In genomic region chr17:50459081-50459676, GRCh38 we compare ENCODE assay signal across 1 cellular context.
TF ChIP-seq lines count a peak whose summit lies in the region.

No MANE protein-coding gene starts in this region.

TF ChIP-seq in HepG2, 621 proteins besides CTCF, POLR2A, EP300 and RAD21 (continued from another document and continues in another):
- TF ChIP-seq SOX6 (IDR thresholded peaks at IDR 0.05) (no peak), SOX6 (CRISPR knock-in tag; IDR thresholded peaks at IDR 0.05) (peak; percentile 82), ZNF891 (CRISPR knock-in tag; IDR thresholded peaks at IDR 0.05) (no peak), IRF9 (CRISPR knock-in tag; IDR thresholded peaks at IDR 0.05; ENCODE audit: borderline replicate concordance) (no peak), TCF7L2 (IDR thresholded peaks at IDR 0.05; ENCODE audit: low read depth, low read length) (no peak), TP53 (CRISPR knock-in tag; conservative IDR thresholded peaks at IDR 0.05) (no peak), XBP1 (CRISPR knock-in tag; IDR thresholded peaks at IDR 0.05) (no peak), KLF15 (CRISPR knock-in tag; IDR thresholded peaks at IDR 0.05; ENCODE audit: borderline replicate concordance) (no peak), ISX (CRISPR knock-in tag; conservative IDR thresholded peaks at IDR 0.05) (no peak), TCF12 (IDR thresholded peaks at IDR 0.05) (no peak), TCF12 (CRISPR knock-in tag; IDR thresholded peaks at IDR 0.05) (0 out of 2 replicates have a peak, but pooled peaks have one; percentile 29), ZFP36L2 (CRISPR knock-in tag; IDR thresholded peaks at IDR 0.05) (no peak), ZNF468 (CRISPR knock-in tag; IDR thresholded peaks at IDR 0.05) (no peak), EZH2 (conservative IDR thresholded peaks at IDR 0.05; ENCODE audit: low read depth, low read length) (no peak), BCL3 (CRISPR knock-in tag; IDR thresholded peaks at IDR 0.05) (no peak), ZNF256 (CRISPR knock-in tag; conservative IDR thresholded peaks at IDR 0.05) (no peak), NR2F2 (IDR thresholded peaks at IDR 0.05; ENCODE audit: borderline replicate concordance, low read depth) (peak; percentile 33; the same call in 1 of the 2 replicates), STAG1 (CRISPR knock-in tag; IDR thresholded peaks at IDR 0.05) (0 out of 2 replicates have a peak, but pooled peaks have one; percentile 19), ZNF432 (CRISPR knock-in tag; IDR thresholded peaks at IDR 0.05; ENCODE audit: borderline replicate concordance) (no peak), RBM22 (optimal IDR thresholded peaks at IDR 0.05; ENCODE audit: low read length) (no peak), HMGXB3 (CRISPR knock-in tag; IDR thresholded peaks at IDR 0.05; ENCODE audit: borderline replicate concordance) (0 out of 2 replicates have a peak, but pooled peaks have one; percentile 74), KLF9 (CRISPR knock-in tag; IDR thresholded peaks at IDR 0.05; ENCODE audit: low read depth) (no peak), NR3C1 (CRISPR knock-in tag; IDR thresholded peaks at IDR 0.05) (no peak), ZNF841 (CRISPR knock-in tag; IDR thresholded peaks at IDR 0.05; ENCODE audit: borderline replicate concordance) (no peak), CENPBD1 (CRISPR knock-in tag; IDR thresholded peaks at IDR 0.05; ENCODE audit: borderline replicate concordance, low read depth) (no peak), TFDP1 (CRISPR knock-in tag; IDR thresholded peaks at IDR 0.05; ENCODE audit: borderline replicate concordance) (peak; percentile 6; the same call in 1 of the 2 replicates), SMAD1 (CRISPR knock-in tag; IDR thresholded peaks at IDR 0.05; ENCODE audit: borderline replicate concordance, low read depth) (no peak), PRDM10 (CRISPR knock-in tag; IDR thresholded peaks at IDR 0.05; ENCODE audit: low read depth) (0 out of 2 replicates have a peak, but pooled peaks have one; percentile 22), GRHL1 (CRISPR knock-in tag; conservative IDR thresholded peaks at IDR 0.05) (no peak), ARID2 (CRISPR knock-in tag; IDR thresholded peaks at IDR 0.05; ENCODE audit: borderline replicate concordance) (no peak), ZNF562 (CRISPR knock-in tag; IDR thresholded peaks at IDR 0.05; ENCODE audit: borderline replicate concordance) (no peak), MAX (IDR thresholded peaks at IDR 0.05) (no peak; the same call in 1 of the 2 replicates), ZNF317 (CRISPR knock-in tag; IDR thresholded peaks at IDR 0.05) (0 out of 2 replicates have a peak, but pooled peaks have one; percentile 39), FOXJ3 (CRISPR knock-in tag; IDR thresholded peaks at IDR 0.05; ENCODE audit: borderline replicate concordance) (peak; percentile 60; the same call in 1 of the 2 replicates), ZFP82 (CRISPR knock-in tag; IDR thresholded peaks at IDR 0.05; ENCODE audit: borderline replicate concordance) (no peak), GATAD1 (CRISPR knock-in tag; IDR thresholded peaks at IDR 0.05) (0 out of 2 replicates have a peak, but pooled peaks have one; percentile 31), ZNF609 (CRISPR knock-in tag; IDR thresholded peaks at IDR 0.05; ENCODE audit: borderline replicate concordance) (peak; percentile 46; the same call in 1 of the 2 replicates), EEA1 (CRISPR knock-in tag; IDR thresholded peaks at IDR 0.05; ENCODE audit: borderline replicate concordance) (no peak), ASH2L (IDR thresholded peaks at IDR 0.05; ENCODE audit: insufficient read length, low read depth, low read length) (peak; percentile 76), ZBTB7A (CRISPR knock-in tag; IDR thresholded peaks at IDR 0.05) (no peak), NR2F6 (IDR thresholded peaks at IDR 0.05) (0 out of 2 replicates have a peak, but pooled peaks have one; percentile 27), NR2F6 (CRISPR knock-in tag; IDR thresholded peaks at IDR 0.05) (peak; percentile 77)
